In genomic region chr20:63565021-63565698, GRCh38 we compare ENCODE assay signal across 21 cellular contexts. TPM values are rescaled to one million over a fixed set of nuclear protein-coding genes. Genes with fewer than 3 reads are reported as not detected.
DNase-seq lines count a peak whose midpoint lies in the region; ATAC-seq and TF ChIP-seq lines count a peak whose summit lies in the region.
"Had no signal": no experiment of that assay in that cellular context is flagged by ENCODE, and none has a peak within 500 bp of the region (broad histone marks: within the 10 kb centered on the region; RNA-seq: fewer than 3 reads in every experiment).

No MANE protein-coding gene starts in this region.

- H3K4me1 ChIP-seq in RWPE2 (ENCODE audit: insufficient read depth, poor library complexity, severe bottlenecking): no peaks in the 10 kb centered on the region
- peaks cover 16 to 55% (median 37%) of the 10 kb centered on the region in 6 donors for H3K4me1 ChIP-seq in spleen

- no peak for TF ChIP-seq POLR2A in spleen (IDR thresholded peaks at IDR 0.05)

- peaks cover 19% of the 10 kb centered on the region for H3K36me3 Mint-ChIP-seq in central memory CD8-positive, alpha-beta T cell (ENCODE audit: insufficient read depth)

- H3K27me3 ChIP-seq in RWPE2 (ENCODE audit: insufficient read depth, poor library complexity, severe bottlenecking): no peaks in the 10 kb centered on the region
- no peaks in the 10 kb centered on the region for H3K27me3 ChIP-seq in spleen (replicated peaks in 1 of 7)

- H3K27me3 Mint-ChIP-seq in central memory CD8-positive, alpha-beta T cell: no peaks in the 10 kb centered on the region
- H3K27me3 Mint-ChIP-seq: CD4-positive, alpha-beta memory T cell had no signal

- no peaks in the 10 kb centered on the region for H3K9me3 Mint-ChIP-seq in central memory CD8-positive, alpha-beta T cell
- H3K9me3 Mint-ChIP-seq: CD4-positive, alpha-beta memory T cell; H9 had no signal

- H3K4me3 Mint-ChIP-seq in central memory CD8-positive, alpha-beta T cell: no peak overlapping the region
- H3K4me3 Mint-ChIP-seq: CD4-positive, alpha-beta memory T cell; GM23338; H9 had no signal

- H3K9me3 ChIP-seq in RWPE2 (ENCODE audit: severe bottlenecking) (no peaks in the 10 kb centered on the region), spleen (no peaks in the 10 kb centered on the region)

- TF ChIP-seq CTCF in RWPE2 (IDR thresholded peaks at IDR 0.05; ENCODE audit: poor library complexity, severe bottlenecking): no peak
- no peak for TF ChIP-seq CTCF in spleen (IDR thresholded peaks at IDR 0.05 in 8 of 11, conservative IDR thresholded peaks at IDR 0.05 in 3 of 11)

- peak overlapping the region; percentile 72 for H3K27ac Mint-ChIP-seq in central memory CD8-positive, alpha-beta T cell (ENCODE audit: low read depth)
- H3K27ac Mint-ChIP-seq: CD4-positive, alpha-beta memory T cell; GM23338; H9 had no signal

- peaks cover 51% of the 10 kb centered on the region for H3K36me3 ChIP-seq in RWPE2 (ENCODE audit: low read depth)
- peaks cover 3 to 99% (median 66%) of the 10 kb centered on the region in 6 donors for H3K36me3 ChIP-seq in spleen

- H3K27ac ChIP-seq in RWPE2 (ENCODE audit: poor library complexity, severe bottlenecking): no peak overlapping the region
- no peak overlapping the region for H3K27ac ChIP-seq in spleen

- 95 to 98% (median 95%) methylated on average over 41 to 61 of the region's 61 CpGs for WGBS in spleen, 5 donors

- no peak overlapping the region for H3K4me3 ChIP-seq in RWPE2 (ENCODE audit: severe bottlenecking)
- H3K4me3 ChIP-seq in spleen: no peak overlapping the region
- H3K4me3 ChIP-seq: GM23338 had no signal

- H3K4me1 Mint-ChIP-seq in central memory CD8-positive, alpha-beta T cell: peaks cover 24% of the 10 kb centered on the region
- H3K4me1 Mint-ChIP-seq: GM23338, H9 had no signal

- DNase-seq in RWPE2 (ENCODE audit: low spot score) (peak; percentile 88), spleen (peak; percentile 78), activated gamma-delta T cell treated with Interleukin-2 at 50 U/mL for 16 hours (no peak)
- DNase-seq in central memory CD8-positive, alpha-beta T cell (ENCODE audit: low spot score in 2 of 2): no peak
- DNase-seq: C1 segment of cervical spinal cord; Calu3; CD4-positive, alpha-beta memory T cell; COR-L47; DMS53; DMS79 treated with DMSO at 0.1 percent for 48 hours; GF-D8; H9 had no signal

- intact Hi-C loops in spleen (cut with DNase I; ENCODE audit: low total_unique reads): no loop called here

- ATAC-seq in RWPE2 (ENCODE audit: low read depth) (no peak), HG02852 (IDR thresholded peaks at IDR 0.05; ENCODE audit: unreplicated experiment) (no peak)
- ATAC-seq in central memory CD8-positive, alpha-beta T cell (replicated peaks; ENCODE audit: extremely low read depth, poor library complexity, severe bottlenecking): no peak
- ATAC-seq: GM23338, HCT116 had no signal

RNA-seq across cellular contexts. Expression of gene HELZ2, which starts 8.9 kb away (rescaled TPM):
- 100 to 1,000 TPM in 1 of 7 donors, 10 to 100 TPM in 6; 56.5 to 120 (median 66.0) TPM for total RNA-seq in spleen
- 10 to 100 TPM in 1 of 3 donors, 1 to 10 TPM in 2; 4.3 to 21.2 (median 5.7) TPM for polyA plus RNA-seq in spleen

RNA-seq across cellular contexts. Expression of gene FNDC11, which starts 11.2 kb away (rescaled TPM):
- 1 to 10 TPM in 4 of 7 donors, under 1 TPM in 3; 0.33 to 2.0 (median 1.0) TPM for total RNA-seq in spleen
- polyA plus RNA-seq in spleen: 1 to 10 TPM in 1 of 3 donors, under 1 TPM in 2; 0.91 to 1.8 (median 0.98) TPM
- total RNA-seq: Calu3, Daoy, H4 had no signal

RNA-seq across cellular contexts. Expression of gene SRMS, which starts 17.6 kb away (rescaled TPM):
- 1 to 10 TPM in 4 of 7 donors, under 1 TPM in 1, not detected in 2; 0.46 to 1.5 (median 1.2) TPM for total RNA-seq in spleen
- under 1 TPM; 0.07 to 0.19 (median 0.12) TPM for polyA plus RNA-seq in spleen
- total RNA-seq: A172; A673; Calu3; CD4-positive, alpha-beta memory T cell; Daoy; G401; H4 had no signal
- polyA plus RNA-seq: BJ; CD4-positive, alpha-beta memory T cell had no signal

RNA-seq across cellular contexts. Expression of gene PTK6, which starts 28.0 kb away (rescaled TPM):
- total RNA-seq in spleen: 1 to 10 TPM in 1 of 7 donors, under 1 TPM in 6; 0.20 to 1.0 (median 0.77) TPM
- under 1 TPM; 0.55 to 0.72 (median 0.64) TPM for polyA plus RNA-seq in spleen
- total RNA-seq: A673; CD4-positive, alpha-beta memory T cell; Daoy; H4 had no signal
- polyA plus RNA-seq: GM23338 had no signal

RNA-seq across cellular contexts. Expression of gene PPDPF, which starts 44.6 kb away (rescaled TPM):
- total RNA-seq in spleen: 100 to 1,000 TPM in 4 of 7 donors, 10 to 100 TPM in 3; 68.8 to 167 (median 105) TPM
- polyA plus RNA-seq in spleen: 100 to 1,000 TPM; 123 to 275 (median 186) TPM

Comparison
In these comparisons a context has a peak if more than half of its experiments do, and no peak if none do; other contexts are left out.
1. DNase-seq: peak in RWPE2 (single experiment) and spleen (single experiment); none in central memory CD8-positive, alpha-beta T cell (0 of 2) and activated gamma-delta T cell treated with Interleukin-2 at 50 U/mL for 16 hours (single experiment).